Comparison of ENCODE assay signal across 17 cellular contexts in genomic region chr1:167618789-167619188, GRCh38. TPM values are rescaled to one million over a fixed set of nuclear protein-coding genes. Genes with fewer than 3 reads are reported as not detected.
DNase-seq lines count a peak whose midpoint lies in the region; ATAC-seq, FAIRE-seq and TF ChIP-seq lines count a peak whose summit lies in the region.
"Had no signal": no experiment of that assay in that cellular context is flagged by ENCODE, and none has a peak within 500 bp of the region (broad histone marks: within the 10 kb centered on the region; RNA-seq: fewer than 3 reads in every experiment).

No MANE protein-coding gene starts in this region.

- peaks cover 14% of the 10 kb centered on the region for H3K9me3 ChIP-seq in Loucy (ENCODE audit: insufficient read depth, low read depth, low read length)
- no peaks in the 10 kb centered on the region for H3K9me3 ChIP-seq in astrocyte (ENCODE audit: insufficient read depth, low read depth, low read length)
- no peaks in the 10 kb centered on the region; the same call in 1 of the 2 replicates for H3K9me3 ChIP-seq in BE2C
- H3K9me3 ChIP-seq in small intestine (ENCODE audit: control insufficient read depth, low read depth) = no peaks in the 10 kb centered on the region
- H3K9me3 ChIP-seq in adrenal gland (replicated peaks in 1 of 3) = no peaks in the 10 kb centered on the region
- H3K9me3 ChIP-seq: colonic mucosa, pancreas had no signal

- H3K27me3 ChIP-seq in Loucy (ENCODE audit: insufficient read depth, low read length, poor library complexity, severe bottlenecking) (no peaks in the 10 kb centered on the region), astrocyte (ENCODE audit: insufficient read depth, low read length) (no peaks in the 10 kb centered on the region), BE2C (no peaks in the 10 kb centered on the region), small intestine (ENCODE audit: control insufficient read depth in 2 of 2, insufficient read depth in 2 of 2, low read length in 2 of 2) (no peaks in the 10 kb centered on the region), adrenal gland (no peaks in the 10 kb centered on the region)
- H3K27me3 ChIP-seq: colonic mucosa, pancreas had no signal

- FAIRE-seq in astrocyte (lab: Jason Lieb, UNC) (no peak), small intestine (lab: Jason Lieb, UNC) (no peak)
- FAIRE-seq: keratinocyte, pancreas had no signal

- 72 to 86% (median 79%) methylated on average over 3 of the region's 3 CpGs for WGBS in small intestine, 3 donors
- 81 to 89% (median 87%) methylated on average over 3 of the region's 3 CpGs for WGBS in adrenal gland, 4 donors

- H3K9me3 Mint-ChIP-seq in activated naive CD4-positive, alpha-beta T cell treated with anti-CD3 and anti-CD28 coated beads, Interleukin-2, amount 10 ng/mL, durations not matched to agents 7 days and 5 days = peaks cover 8% of the 10 kb centered on the region
- peaks cover 1% of the 10 kb centered on the region for H3K9me3 Mint-ChIP-seq in astrocyte (ENCODE audit: unreplicated experiment)
- peaks cover 2 to 4% of the 10 kb centered on the region in 2 donors for H3K9me3 Mint-ChIP-seq in stimulated activated naive B cell treated with anti-CD40 and anti-IgM and Interleukin-4, amounts not matched to agents 10 μg/mL and 1 μg/mL and 100 μg/mL, for 72 hours

- H2AFZ ChIP-seq in Loucy (ENCODE audit: low read length) = no peak overlapping the region
- no peak overlapping the region for H2AFZ ChIP-seq in astrocyte (ENCODE audit: low read depth, low read length)

- no peaks in the 10 kb centered on the region; the same call in 1 of the 2 replicates for H3K79me2 ChIP-seq in Loucy (ENCODE audit: insufficient read depth, low read length)
- H3K79me2 ChIP-seq in astrocyte (ENCODE audit: insufficient read depth, low read length) = no peaks in the 10 kb centered on the region

- H3K27ac ChIP-seq in astrocyte (ENCODE audit: low read depth, low read length) = no peak overlapping the region
- peak overlapping the region in 1 of 2 donors; percentile 71 for H3K27ac ChIP-seq in small intestine (ENCODE audit: low read depth in 1 of 2, low read length in 1 of 2)
- no peak overlapping the region for H3K27ac ChIP-seq in adrenal gland
- H3K27ac ChIP-seq: colonic mucosa, pancreas had no signal

- DNase-seq in activated naive CD4-positive, alpha-beta T cell treated with anti-CD3 and anti-CD28 coated beads, Interleukin-2, amount 10 ng/mL, durations not matched to agents 7 days and 5 days = no peak
- DNase-seq in activated naive CD4-positive, alpha-beta T cell treated with Interleukin-2 at 50 U/mL for 16 hours = no peak
- DNase-seq in astrocyte (ENCODE audit: low read depth) (no peak), BE2C (no peak), small intestine (no peak), adrenal gland (no peak)
- DNase-seq in stimulated activated naive B cell treated with anti-CD40 and anti-IgM and Interleukin-4, amounts not matched to agents 10 μg/mL and 1 μg/mL and 100 μg/mL, for 72 hours = no peak
- DNase-seq: amniotic stem cell, colonic mucosa, erythroblast, HCEC 1CT, NCI-H187 treated with DMSO at 0.1 percent for 48 hours, NCI-H774, pancreas, T-helper 9 cell had no signal

- TF ChIP-seq POLR2A in adrenal gland (IDR thresholded peaks at IDR 0.05) = no peak

- no peaks in the 10 kb centered on the region for H3K27me3 Mint-ChIP-seq in activated naive CD4-positive, alpha-beta T cell treated with anti-CD3 and anti-CD28 coated beads, Interleukin-2, amount 10 ng/mL, durations not matched to agents 7 days and 5 days
- H3K27me3 Mint-ChIP-seq in astrocyte (ENCODE audit: low read depth, unreplicated experiment) = peaks cover 9% of the 10 kb centered on the region
- no peaks in the 10 kb centered on the region for H3K27me3 Mint-ChIP-seq in stimulated activated naive B cell treated with anti-CD40 and anti-IgM and Interleukin-4, amounts not matched to agents 10 μg/mL and 1 μg/mL and 100 μg/mL, for 72 hours

- H3K4me3 ChIP-seq in Loucy (ENCODE audit: low read length, poor library complexity, severe bottlenecking) (no peak overlapping the region), astrocyte (ENCODE audit: insufficient read depth, low read depth, low read length) (no peak overlapping the region), BE2C (ENCODE audit: low read depth, low read length) (no peak overlapping the region), small intestine (ENCODE audit: low read depth in 1 of 2, low read length in 2 of 2) (no peak overlapping the region), adrenal gland (no peak overlapping the region)
- H3K4me3 ChIP-seq: colonic mucosa, pancreas had no signal

- no peak for ATAC-seq in stimulated activated naive B cell treated with anti-CD40 and anti-IgM and Interleukin-4, amounts not matched to agents 10 μg/mL and 1 μg/mL and 100 μg/mL, for 72 hours (replicated peaks)
- ATAC-seq: pancreas had no signal

- TF ChIP-seq CTCF in Loucy (conservative IDR thresholded peaks at IDR 0.05; ENCODE audit: low read length) = no peak
- TF ChIP-seq CTCF in astrocyte (IDR thresholded peaks at IDR 0.05; ENCODE audit: insufficient read depth, low read depth, low read length) = no peak
- no peak for TF ChIP-seq CTCF in BE2C (IDR thresholded peaks at IDR 0.05; ENCODE audit: low read depth, low read length)
- TF ChIP-seq CTCF in adrenal gland (IDR thresholded peaks at IDR 0.05) = no peak

- H4K20me1 ChIP-seq in Loucy (ENCODE audit: insufficient read depth, low read length, poor library complexity, severe bottlenecking) (no peaks in the 10 kb centered on the region), astrocyte (ENCODE audit: insufficient read depth, low read length) (no peaks in the 10 kb centered on the region)

- H3K36me3 ChIP-seq in Loucy (ENCODE audit: insufficient read depth, low read length) = no peaks in the 10 kb centered on the region; the same call in 1 of the 2 replicates
- H3K36me3 ChIP-seq in astrocyte (ENCODE audit: insufficient read depth, low read length) = no peaks in the 10 kb centered on the region
- H3K36me3 ChIP-seq in BE2C = no peaks in the 10 kb centered on the region
- H3K36me3 ChIP-seq in small intestine (ENCODE audit: control insufficient read depth in 2 of 2, insufficient read depth in 2 of 2, low read length in 2 of 2) = no peaks in the 10 kb centered on the region
- H3K36me3 ChIP-seq in adrenal gland (replicated peaks in 1 of 2) = no peaks in the 10 kb centered on the region
- H3K36me3 ChIP-seq: colonic mucosa, pancreas had no signal

- peak overlapping the region; percentile 95 for H3K27ac Mint-ChIP-seq in activated naive CD4-positive, alpha-beta T cell treated with anti-CD3 and anti-CD28 coated beads, Interleukin-2, amount 10 ng/mL, durations not matched to agents 7 days and 5 days
- no peak overlapping the region for H3K27ac Mint-ChIP-seq in astrocyte (ENCODE audit: unreplicated experiment)
- peak overlapping the region; percentile 75 for H3K27ac Mint-ChIP-seq in stimulated activated naive B cell treated with anti-CD40 and anti-IgM and Interleukin-4, amounts not matched to agents 10 μg/mL and 1 μg/mL and 100 μg/mL, for 72 hours

- H3K9ac ChIP-seq in Loucy (ENCODE audit: low read depth, low read length, poor library complexity, severe bottlenecking) = peak overlapping the region; percentile 75
- H3K9ac ChIP-seq in astrocyte (ENCODE audit: low read length) = no peak overlapping the region

- intact Hi-C loops in adrenal gland (cut with DNase I) = no loop called here

- no peak overlapping the region for H3K4me3 Mint-ChIP-seq in activated naive CD4-positive, alpha-beta T cell treated with anti-CD3 and anti-CD28 coated beads, Interleukin-2, amount 10 ng/mL, durations not matched to agents 7 days and 5 days
- H3K4me3 Mint-ChIP-seq in astrocyte (ENCODE audit: unreplicated experiment) = peak overlapping the region; percentile 55
- H3K4me3 Mint-ChIP-seq in stimulated activated naive B cell treated with anti-CD40 and anti-IgM and Interleukin-4, amounts not matched to agents 10 μg/mL and 1 μg/mL and 100 μg/mL, for 72 hours = peak overlapping the region; percentile 11 to 46

- H3K4me1 Mint-ChIP-seq in activated naive CD4-positive, alpha-beta T cell treated with anti-CD3 and anti-CD28 coated beads, Interleukin-2, amount 10 ng/mL, durations not matched to agents 7 days and 5 days = peaks cover 75% of the 10 kb centered on the region
- peaks cover 14% of the 10 kb centered on the region for H3K4me1 Mint-ChIP-seq in astrocyte (ENCODE audit: low read depth, unreplicated experiment)
- peaks cover 48 to 74% of the 10 kb centered on the region in 2 donors for H3K4me1 Mint-ChIP-seq in stimulated activated naive B cell treated with anti-CD40 and anti-IgM and Interleukin-4, amounts not matched to agents 10 μg/mL and 1 μg/mL and 100 μg/mL, for 72 hours

- H3K4me1 ChIP-seq in Loucy (ENCODE audit: insufficient read depth, low read length, poor library complexity, severe bottlenecking) = peaks cover 51% of the 10 kb centered on the region
- peaks cover 7% of the 10 kb centered on the region for H3K4me1 ChIP-seq in astrocyte (ENCODE audit: insufficient read depth, low read length)
- peaks cover 27% of the 10 kb centered on the region for H3K4me1 ChIP-seq in BE2C
- H3K4me1 ChIP-seq in small intestine (ENCODE audit: control insufficient read depth in 2 of 2, insufficient read depth in 1 of 2, low read depth in 1 of 2, low read length in 1 of 2) = peaks cover 0 to 4% of the 10 kb centered on the region in 2 donors
- peaks cover 0 to 16% of the 10 kb centered on the region in 2 donors for H3K4me1 ChIP-seq in adrenal gland (replicated peaks in 1 of 2)
- H3K4me1 ChIP-seq: pancreas had no signal

- peaks cover 21% of the 10 kb centered on the region; the same call in 1 of the 2 replicates for H3F3A ChIP-seq in Loucy (ENCODE audit: low read depth)

- H3K4me2 ChIP-seq in Loucy (ENCODE audit: low read depth, low read length, poor library complexity, severe bottlenecking) (no peak overlapping the region), astrocyte (ENCODE audit: low read length) (no peak overlapping the region)

- H3K36me3 Mint-ChIP-seq in activated naive CD4-positive, alpha-beta T cell treated with anti-CD3 and anti-CD28 coated beads, Interleukin-2, amount 10 ng/mL, durations not matched to agents 7 days and 5 days = peaks cover 15% of the 10 kb centered on the region
- no peaks in the 10 kb centered on the region for H3K36me3 Mint-ChIP-seq in astrocyte (ENCODE audit: low read depth, unreplicated experiment)
- peaks cover 0 to 4% of the 10 kb centered on the region in 2 donors for H3K36me3 Mint-ChIP-seq in stimulated activated naive B cell treated with anti-CD40 and anti-IgM and Interleukin-4, amounts not matched to agents 10 μg/mL and 1 μg/mL and 100 μg/mL, for 72 hours

- CTCF ChIA-PET in activated naive CD4-positive, alpha-beta T cell treated with anti-CD3 and anti-CD28 coated beads, Interleukin-2, amount 10 ng/mL, durations not matched to agents 7 days and 5 days (lab: Charles Lee) = interaction anchor here (1.2 to 3.4 kb wide), 2 partner anchors 17 to 18 kb away, joined by 5 to 22 read pairs; no protein-coding TSS in a partner anchor

- H3K9me2 ChIP-seq in Loucy (replicated peaks; ENCODE audit: low read depth, low read length) = no peaks in the 10 kb centered on the region

RNA-seq across cellular contexts. Expression of gene RCSD1, which starts 11.2 kb away (rescaled TPM):
- total RNA-seq in astrocyte (0.58 and 0.98 TPM in 2 replicates), adrenal gland (10 to 100 TPM in 6 of 8 donors, 1 to 10 TPM in 2; 8.5 to 15.4 (median 11.9) TPM)
- polyA plus RNA-seq in BE2C (2012; ENCODE audit: insufficient read depth, insufficient read length, low read depth) = 0.56 TPM
- polyA plus RNA-seq in small intestine (10 to 100 TPM in 1 of 3 donors, 1 to 10 TPM in 2; 2.0 to 14.1 (median 9.1) TPM), adrenal gland (1 to 10 TPM; 3.3 to 8.8 (median 5.0) TPM)
